Comparison of ENCODE assay signal across 8 cellular contexts in genomic region chr5:75337366-75338021, GRCh38.
A peak's percentile ranks its signal among the peaks of the same experiment; 100 is the strongest.
DNase-seq lines count a peak whose midpoint lies in the region; ATAC-seq and TF ChIP-seq lines count a peak whose summit lies in the region.

No MANE protein-coding gene starts in this region.

- no peaks in the 10 kb centered on the region for H3K9me3 ChIP-seq in mucosa of rectum (ENCODE audit: control insufficient read depth in 2 of 2, low read length in 2 of 2)

- no peaks in the 10 kb centered on the region for H3K9me3 Mint-ChIP-seq in effector memory CD8-positive, alpha-beta T cell

- no peak for TF ChIP-seq CTCF in GM06990 (IDR thresholded peaks at IDR 0.05; ENCODE audit: insufficient read depth, low read length, poor library complexity, severe bottlenecking)

- H3K27ac ChIP-seq in mucosa of rectum (ENCODE audit: low read depth in 2 of 2, low read length in 2 of 2) (peak overlapping the region; percentile 92 to 93), substantia nigra (ENCODE audit: low read depth, low read length, poor library complexity, severe bottlenecking) (peak overlapping the region; percentile 84)

- H3K27me3 ChIP-seq in GM06990 (replicated peaks; ENCODE audit: control insufficient read depth, insufficient read depth, low read length) (no peaks in the 10 kb centered on the region), mucosa of rectum (ENCODE audit: control insufficient read depth in 2 of 2, insufficient read depth in 2 of 2, low read length in 2 of 2) (no peaks in the 10 kb centered on the region)

- peak overlapping the region; percentile 68 to 94 for H3K9ac ChIP-seq in mucosa of rectum (ENCODE audit: low read depth in 1 of 2, low read length in 2 of 2)

- no peaks in the 10 kb centered on the region for H3K27me3 Mint-ChIP-seq in effector memory CD8-positive, alpha-beta T cell

- H3K27ac Mint-ChIP-seq in effector memory CD8-positive, alpha-beta T cell: no peak overlapping the region

- peaks cover 3% of the 10 kb centered on the region for H3K36me3 Mint-ChIP-seq in effector memory CD8-positive, alpha-beta T cell (ENCODE audit: insufficient read depth)

- H3K36me3 ChIP-seq in GM06990 (ENCODE audit: control insufficient read depth, insufficient read depth, low read length) (no peaks in the 10 kb centered on the region), mucosa of rectum (ENCODE audit: control insufficient read depth in 2 of 2, insufficient read depth in 2 of 2, low read length in 2 of 2) (peaks cover 0 to 2% of the 10 kb centered on the region in 2 donors)

- H3K4me1 ChIP-seq in mucosa of rectum (ENCODE audit: control insufficient read depth in 2 of 2, insufficient read depth in 2 of 2, low read length in 2 of 2): peaks cover 6 to 13% of the 10 kb centered on the region in 2 donors

- no peak overlapping the region for H3K4me3 Mint-ChIP-seq in effector memory CD8-positive, alpha-beta T cell

- H3K4me1 Mint-ChIP-seq in effector memory CD8-positive, alpha-beta T cell (ENCODE audit: low read depth in 2 of 2): peaks cover 17 to 32% of the 10 kb centered on the region in 2 donors

- ATAC-seq in HG02884 (IDR thresholded peaks at IDR 0.05; ENCODE audit: unreplicated experiment): peak; percentile 1
- ATAC-seq in effector memory CD8-positive, alpha-beta T cell (replicated peaks): no peak
- no peak for ATAC-seq in HG02981 (IDR thresholded peaks at IDR 0.05; ENCODE audit: unreplicated experiment)
- no peak for ATAC-seq in HG02970 (IDR thresholded peaks at IDR 0.05; ENCODE audit: low FRiP score, unreplicated experiment)

- H3K4me3 ChIP-seq in GM06990 (replicated peaks; ENCODE audit: low read depth, low read length) (peak overlapping the region; percentile 99), mucosa of rectum (ENCODE audit: low read length in 2 of 2) (peak overlapping the region; percentile 92 to 95)

- DNase-seq in GM06990 (ENCODE audit: extremely low read depth, insufficient read length): no peak
- DNase-seq in UCSD-AML1 (lab: John Stamatoyannopoulos, UW; ENCODE audit: unreplicated experiment): peak; percentile 44
- DNase-seq in effector memory CD8-positive, alpha-beta T cell: peak in 2 of 3 experiments; percentile 4 to 7
- DNase-seq in substantia nigra (lab: John Stamatoyannopoulos, UW): peak in 26 of 49 donors; percentile 2 to 65 (median 48)
